ENCODE assay signal across 1 cellular context in the genomic region with DNA sequence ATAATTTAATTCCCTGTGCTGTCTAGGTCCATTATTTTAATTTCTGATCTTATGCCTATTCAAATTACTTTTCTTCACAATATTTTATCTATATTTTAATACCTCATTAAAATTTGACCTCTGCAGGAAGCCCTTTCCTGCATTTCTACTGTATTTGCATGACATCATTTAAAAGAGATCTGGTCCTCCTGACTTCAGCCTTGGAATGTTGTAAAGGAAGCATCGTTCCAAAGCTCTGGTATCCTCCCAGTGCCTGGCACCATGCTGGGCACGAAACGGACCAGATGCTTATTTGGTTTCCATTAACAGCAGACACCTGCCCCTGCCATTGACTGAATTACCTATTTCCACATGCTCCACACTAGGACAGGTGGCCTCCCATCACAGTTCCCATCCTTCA.
TF ChIP-seq lines count a peak whose summit lies in the region.

No MANE protein-coding gene starts in this region.

TF ChIP-seq in HepG2, 621 proteins besides CTCF, POLR2A, EP300 and RAD21 (continued from another document):
- TF ChIP-seq ATF7 (IDR thresholded peaks at IDR 0.05) (peak; percentile 61), ATF7 (CRISPR knock-in tag; IDR thresholded peaks at IDR 0.05) (no peak)
